ENCODE assay signal across 23 cellular contexts in the genomic region with DNA sequence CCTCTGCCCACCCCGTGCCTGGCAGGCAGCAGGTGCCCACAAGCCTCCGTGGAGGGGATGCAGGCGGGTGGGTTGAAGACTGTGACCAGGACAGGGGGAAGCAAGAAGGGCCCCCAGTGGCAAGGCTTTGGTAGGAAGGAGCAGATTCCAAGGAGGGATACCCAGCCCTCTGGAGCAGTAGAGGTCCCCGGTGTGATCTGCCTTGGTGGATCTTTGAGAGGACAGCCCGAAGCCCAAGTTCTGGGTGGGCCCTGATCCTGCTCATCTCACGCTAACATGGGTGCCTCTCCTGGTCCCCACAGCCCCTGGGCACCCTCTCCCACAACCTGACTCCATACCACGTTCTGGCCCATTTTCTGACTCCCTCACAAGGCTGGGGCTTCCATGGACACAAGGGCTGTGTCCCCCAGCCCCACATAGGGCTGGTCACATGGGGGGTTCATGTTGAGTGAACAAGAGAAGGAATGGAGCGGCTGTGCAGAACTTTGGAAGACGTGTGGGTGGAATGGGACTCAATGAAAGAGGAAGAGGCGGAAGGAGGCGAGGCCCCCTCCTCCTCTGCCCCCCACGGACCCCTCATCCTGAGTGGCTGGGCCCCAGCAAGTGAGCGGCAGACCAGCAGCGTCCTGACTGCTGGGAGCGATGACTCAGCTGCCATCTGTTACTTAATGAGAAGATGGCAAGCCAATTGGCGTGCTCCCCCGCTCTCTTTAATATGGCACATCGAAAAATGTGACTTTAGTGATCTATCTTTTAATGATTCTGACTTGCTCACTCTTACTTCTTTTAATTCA.
A peak's percentile ranks its signal among the peaks of the same experiment; 100 is the strongest.
DNase-seq lines count a peak whose midpoint lies in the region; ATAC-seq and TF ChIP-seq lines count a peak whose summit lies in the region.
"Had no signal": no experiment of that assay in that cellular context is flagged by ENCODE, and none has a peak within 500 bp of the region (broad histone marks: within the 10 kb centered on the region; RNA-seq: fewer than 3 reads in every experiment).

No MANE protein-coding gene starts in this region.

- no peak overlapping the region for H3K4me3 ChIP-seq in body of pancreas
- no peak overlapping the region for H3K4me3 ChIP-seq in sigmoid colon
- H3K4me3 ChIP-seq: BLaER1 treated with 17β-estradiol and CSF1 and Interleukin-3, amounts not matched to agents 10 nM and 100 nM; coronary artery; lower lobe of right lung had no signal

- peak; percentile 42 for ATAC-seq in body of pancreas
- ATAC-seq in GM21447 (IDR thresholded peaks at IDR 0.05; ENCODE audit: unreplicated experiment) = no peak
- ATAC-seq: activated CD8-positive, alpha-beta T cell treated with anti-CD3 and anti-CD28 coated beads, Interleukin-2, amount 10 ng/mL, durations not matched to agents 7 days and 5 days; activated T-cell treated with anti-CD3 and anti-CD28 coated beads, Interleukin-2, amount 50 U/mL, for 72 hours; HCT116; lower lobe of right lung; sciatic nerve; stimulated activated naive B cell treated with anti-CD40 and anti-IgM and Interleukin-4, amounts not matched to agents 10 μg/mL and 1 μg/mL and 100 μg/mL, for 72 hours had no signal

- H3K27ac ChIP-seq in body of pancreas = no peak overlapping the region
- H3K27ac ChIP-seq in sigmoid colon = no peak overlapping the region
- H3K27ac ChIP-seq: BLaER1 treated with 17β-estradiol and CSF1 and Interleukin-3, amounts not matched to agents 10 nM and 100 nM; coronary artery; lower lobe of right lung; VCaP had no signal

- peaks cover 0 to 2% of the 10 kb centered on the region in 2 donors for H3K4me1 Mint-ChIP-seq in immature natural killer cell
- H3K4me1 Mint-ChIP-seq: activated naive CD8-positive, alpha-beta T cell treated with anti-CD3 and anti-CD28 coated beads for 36 hours; IgD-negative memory B cell; stimulated activated naive B cell treated with anti-CD40 and anti-IgM and Interleukin-4, amounts not matched to agents 10 μg/mL and 1 μg/mL and 100 μg/mL, for 72 hours had no signal

- no peak for TF ChIP-seq POLR2A in body of pancreas (IDR thresholded peaks at IDR 0.05)
- TF ChIP-seq POLR2A in sigmoid colon (IDR thresholded peaks at IDR 0.05) = no peak

- TF ChIP-seq EP300 in sigmoid colon (IDR thresholded peaks at IDR 0.05) = no peak

- 76 to 78% methylated on average over 17 to 18 of the region's 18 CpGs for WGBS in body of pancreas, 2 donors
- WGBS in sigmoid colon, 2 donors = 81 to 89% methylated on average over 18 of the region's 18 CpGs

- H3K4me1 ChIP-seq in body of pancreas = peaks cover 21% of the 10 kb centered on the region
- no peaks in the 10 kb centered on the region for H3K4me1 ChIP-seq in sigmoid colon
- H3K4me1 ChIP-seq: BLaER1 treated with 17β-estradiol and CSF1 and Interleukin-3, amounts not matched to agents 10 nM and 100 nM; lower lobe of right lung had no signal

- H3K36me3 Mint-ChIP-seq in immature natural killer cell = no peaks in the 10 kb centered on the region
- H3K36me3 Mint-ChIP-seq: activated naive CD8-positive, alpha-beta T cell treated with anti-CD3 and anti-CD28 coated beads for 36 hours; IgD-negative memory B cell; stimulated activated naive B cell treated with anti-CD40 and anti-IgM and Interleukin-4, amounts not matched to agents 10 μg/mL and 1 μg/mL and 100 μg/mL, for 72 hours had no signal

- TF ChIP-seq CTCF in body of pancreas (IDR thresholded peaks at IDR 0.05) (no peak), sigmoid colon (IDR thresholded peaks at IDR 0.05) (no peak)

- peak; percentile 26 for DNase-seq in activated CD4-positive, CD25-positive, alpha-beta regulatory T cell treated with anti-CD3 and anti-CD28 coated beads, Interleukin-2, amount 50 U/mL, for 72 hours
- DNase-seq in activated CD4-positive, CD25-positive, alpha-beta regulatory T cell (lab: John Stamatoyannopoulos, UW) = no peak
- peak; percentile 15 for DNase-seq in LHCN-M2 (ENCODE audit: low read depth)
- peak; percentile 52 to 85 (median 78) for DNase-seq in body of pancreas
- DNase-seq in sigmoid colon = peak; percentile 12
- no peak for DNase-seq in immature natural killer cell
- no peak for DNase-seq in germinal center (ENCODE audit: low spot score)
- DNase-seq: activated CD8-positive, alpha-beta T cell treated with anti-CD3 and anti-CD28 coated beads, Interleukin-2, amount 10 ng/mL, durations not matched to agents 7 days and 5 days; activated naive CD8-positive, alpha-beta T cell treated with anti-CD3 and anti-CD28 coated beads for 36 hours; activated T-cell treated with anti-CD3 and anti-CD28 coated beads, Interleukin-2, amount 50 U/mL, for 72 hours; lower lobe of right lung; MM.1S; NCI-H1930; OCI-M1; stimulated activated naive B cell treated with anti-CD40 and anti-IgM and Interleukin-4, amounts not matched to agents 10 μg/mL and 1 μg/mL and 100 μg/mL, for 72 hours; trophoblast cell had no signal

- H3K9me3 ChIP-seq in body of pancreas = no peaks in the 10 kb centered on the region
- no peaks in the 10 kb centered on the region for H3K9me3 ChIP-seq in sigmoid colon
- H3K9me3 ChIP-seq: BLaER1 treated with 17β-estradiol and CSF1 and Interleukin-3, amounts not matched to agents 10 nM and 100 nM; lower lobe of right lung had no signal

- H3K4me3 Mint-ChIP-seq in immature natural killer cell = no peak overlapping the region
- H3K4me3 Mint-ChIP-seq: activated CD8-positive, alpha-beta T cell treated with anti-CD3 and anti-CD28 coated beads, Interleukin-2, amount 10 ng/mL, durations not matched to agents 7 days and 5 days; activated naive CD8-positive, alpha-beta T cell treated with anti-CD3 and anti-CD28 coated beads for 36 hours; activated T-cell treated with anti-CD3 and anti-CD28 coated beads, Interleukin-2, amount 50 U/mL, for 72 hours; IgD-negative memory B cell; stimulated activated naive B cell treated with anti-CD40 and anti-IgM and Interleukin-4, amounts not matched to agents 10 μg/mL and 1 μg/mL and 100 μg/mL, for 72 hours had no signal

- no peak overlapping the region for H3K27ac Mint-ChIP-seq in immature natural killer cell
- H3K27ac Mint-ChIP-seq: activated CD8-positive, alpha-beta T cell treated with anti-CD3 and anti-CD28 coated beads, Interleukin-2, amount 10 ng/mL, durations not matched to agents 7 days and 5 days; activated naive CD8-positive, alpha-beta T cell treated with anti-CD3 and anti-CD28 coated beads for 36 hours; activated T-cell treated with anti-CD3 and anti-CD28 coated beads, Interleukin-2, amount 50 U/mL, for 72 hours; IgD-negative memory B cell; stimulated activated naive B cell treated with anti-CD40 and anti-IgM and Interleukin-4, amounts not matched to agents 10 μg/mL and 1 μg/mL and 100 μg/mL, for 72 hours had no signal

- intact Hi-C loops in body of pancreas (cut with DNase I) (no loop called here), sigmoid colon (cut with DNase I) (no loop called here)

- H3K36me3 ChIP-seq in body of pancreas (replicated peaks in 1 of 2; ENCODE audit: insufficient read depth in 1 of 2, low read depth in 2 of 2) = no peaks in the 10 kb centered on the region
- H3K36me3 ChIP-seq in sigmoid colon = no peaks in the 10 kb centered on the region
- H3K36me3 ChIP-seq: BLaER1 treated with 17β-estradiol and CSF1 and Interleukin-3, amounts not matched to agents 10 nM and 100 nM; lower lobe of right lung had no signal

- H3K27me3 ChIP-seq in body of pancreas = no peaks in the 10 kb centered on the region
- no peaks in the 10 kb centered on the region for H3K27me3 ChIP-seq in sigmoid colon
- H3K27me3 ChIP-seq: BLaER1 treated with 17β-estradiol and CSF1 and Interleukin-3, amounts not matched to agents 10 nM and 100 nM had no signal

- H3K9me3 Mint-ChIP-seq in immature natural killer cell = no peaks in the 10 kb centered on the region
- H3K9me3 Mint-ChIP-seq: activated naive CD8-positive, alpha-beta T cell treated with anti-CD3 and anti-CD28 coated beads for 36 hours; activated T-cell treated with anti-CD3 and anti-CD28 coated beads, Interleukin-2, amount 50 U/mL, for 72 hours; IgD-negative memory B cell; stimulated activated naive B cell treated with anti-CD40 and anti-IgM and Interleukin-4, amounts not matched to agents 10 μg/mL and 1 μg/mL and 100 μg/mL, for 72 hours had no signal

- H3K27me3 Mint-ChIP-seq in immature natural killer cell (ENCODE audit: low read depth in 3 of 3) = peaks cover 0 to 10% (median 3%) of the 10 kb centered on the region in 3 donors

Comparison
In these comparisons a context has a peak if more than half of its experiments do, and no peak if none do; other contexts are left out.
1. DNase-seq: peak in activated CD4-positive, CD25-positive, alpha-beta regulatory T cell treated with anti-CD3 and anti-CD28 coated beads, Interleukin-2, amount 50 U/mL, for 72 hours (single experiment), LHCN-M2 (single experiment), body of pancreas (4 of 4) and sigmoid colon (single experiment); none in activated CD4-positive, CD25-positive, alpha-beta regulatory T cell (0 of 4), immature natural killer cell (0 of 3) and germinal center (single experiment).